In the genomic region with DNA sequence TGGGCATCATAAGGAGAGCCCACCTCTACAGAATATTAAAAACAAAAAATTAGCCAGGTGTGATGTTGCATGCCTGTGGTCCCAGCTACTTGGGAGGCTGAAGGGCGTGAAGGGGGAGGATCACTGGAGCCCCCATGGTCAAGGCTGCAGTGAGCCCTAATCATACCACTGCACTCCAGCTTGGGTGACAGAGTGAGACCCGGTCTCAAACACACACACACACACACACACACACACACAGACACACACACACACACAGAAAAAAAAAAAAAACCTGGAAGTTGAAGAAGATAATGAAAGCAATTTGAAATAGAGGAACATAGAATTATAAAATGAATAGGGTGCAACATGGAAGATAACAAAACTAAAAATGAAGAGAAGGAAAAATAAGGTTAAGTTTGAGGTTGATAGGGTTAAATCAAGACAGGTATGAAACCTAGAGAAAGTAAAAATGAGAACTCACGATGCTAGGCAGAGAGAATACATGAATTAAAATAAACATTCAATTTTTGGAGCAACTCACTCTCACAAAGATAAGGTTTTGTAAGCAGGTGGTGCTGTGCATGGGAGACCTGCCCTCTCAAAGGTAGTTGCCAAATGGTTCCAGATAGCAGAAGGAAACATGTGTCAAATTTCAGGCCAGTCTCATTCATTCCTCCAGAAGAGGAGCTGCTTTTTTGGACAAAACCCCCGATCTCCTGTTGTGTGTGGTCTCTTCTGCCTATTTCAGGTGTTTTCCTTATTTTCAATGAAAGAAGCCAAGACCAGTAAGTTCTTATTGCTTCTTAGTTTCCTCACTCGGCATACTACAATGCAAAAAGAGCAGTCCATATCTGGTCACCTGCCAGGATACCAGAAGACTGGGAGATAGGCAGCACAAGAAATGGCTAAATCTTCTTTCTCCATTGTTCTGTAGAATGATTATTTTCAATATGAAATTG, we compare ENCODE assay signal across 1 cellular context.
TF ChIP-seq lines count a peak whose summit lies in the region.

No MANE protein-coding gene starts in this region.

TF ChIP-seq in K562, 482 proteins besides CTCF, POLR2A, EP300 and RAD21 (continued from another document and continues in another):
- TF ChIP-seq ZNF12 (CRISPR knock-in tag; IDR thresholded peaks at IDR 0.05): no peak
- no peak for TF ChIP-seq HEY1 (CRISPR knock-in tag; IDR thresholded peaks at IDR 0.05; ENCODE audit: borderline replicate concordance)
- TF ChIP-seq TRIM24 (IDR thresholded peaks at IDR 0.05): 0 out of 4 replicates have a peak, but pooled peaks have one; percentile 14 to 44
- no peak for TF ChIP-seq DACH1 (IDR thresholded peaks at IDR 0.05; ENCODE audit: partially characterized antibody)
- TF ChIP-seq FUS (optimal IDR thresholded peaks at IDR 0.05; ENCODE audit: low read depth, low read length): no peak
- TF ChIP-seq ZNF133 (CRISPR knock-in tag; IDR thresholded peaks at IDR 0.05): no peak
- TF ChIP-seq FOXA1 (IDR thresholded peaks at IDR 0.05; ENCODE audit: borderline replicate concordance): no peak
- no peak for TF ChIP-seq ATF2 (CRISPR knock-in tag; IDR thresholded peaks at IDR 0.05)
- peak; percentile 2; the same call in 1 of the 2 replicates for TF ChIP-seq KAT7 (CRISPR knock-in tag; IDR thresholded peaks at IDR 0.05; ENCODE audit: borderline replicate concordance)
- TF ChIP-seq, protein P1, sequence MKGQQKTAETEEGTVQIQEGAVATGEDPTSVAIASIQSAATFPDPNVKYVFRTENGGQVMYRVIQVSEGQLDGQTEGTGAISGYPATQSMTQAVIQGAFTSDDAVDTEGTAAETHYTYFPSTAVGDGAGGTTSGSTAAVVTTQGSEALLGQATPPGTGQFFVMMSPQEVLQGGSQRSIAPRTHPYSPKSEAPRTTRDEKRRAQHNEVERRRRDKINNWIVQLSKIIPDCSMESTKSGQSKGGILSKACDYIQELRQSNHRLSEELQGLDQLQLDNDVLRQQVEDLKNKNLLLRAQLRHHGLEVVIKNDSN (CRISPR knock-in tag; IDR thresholded peaks at IDR 0.05): no peak
- TF ChIP-seq ARNT (IDR thresholded peaks at IDR 0.05): no peak
- TF ChIP-seq CBFA2T2 (conservative IDR thresholded peaks at IDR 0.05): no peak; the same call in 1 of the 2 replicates
- no peak for TF ChIP-seq OTX1 (CRISPR knock-in tag; IDR thresholded peaks at IDR 0.05)
- no peak for TF ChIP-seq MITF (IDR thresholded peaks at IDR 0.05)
- peak; percentile 9; the same call in 1 of the 2 replicates for TF ChIP-seq STAT5A (IDR thresholded peaks at IDR 0.05; ENCODE audit: borderline replicate concordance, low read length)
- TF ChIP-seq, protein P2, sequence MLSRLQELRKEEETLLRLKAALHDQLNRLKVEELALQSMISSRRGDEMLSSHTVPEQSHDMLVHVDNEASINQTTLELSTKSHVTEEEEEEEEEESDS (CRISPR knock-in tag; IDR thresholded peaks at IDR 0.05): no peak
- TF ChIP-seq, protein P3, sequence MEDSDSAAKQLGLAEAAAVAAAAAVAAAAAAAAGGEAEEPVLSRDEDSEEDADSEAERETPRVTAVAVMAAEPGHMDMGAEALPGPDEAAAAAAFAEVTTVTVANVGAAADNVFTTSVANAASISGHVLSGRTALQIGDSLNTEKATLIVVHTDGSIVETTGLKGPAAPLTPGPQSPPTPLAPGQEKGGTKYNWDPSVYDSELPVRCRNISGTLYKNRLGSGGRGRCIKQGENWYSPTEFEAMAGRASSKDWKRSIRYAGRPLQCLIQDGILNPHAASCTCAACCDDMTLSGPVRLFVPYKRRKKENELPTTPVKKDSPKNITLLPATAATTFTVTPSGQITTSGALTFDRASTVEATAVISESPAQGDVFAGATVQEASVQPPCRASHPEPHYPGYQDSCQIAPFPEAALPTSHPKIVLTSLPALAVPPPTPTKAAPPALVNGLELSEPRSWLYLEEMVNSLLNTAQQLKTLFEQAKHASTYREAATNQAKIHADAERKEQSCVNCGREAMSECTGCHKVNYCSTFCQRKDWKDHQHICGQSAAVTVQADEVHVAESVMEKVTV (CRISPR knock-in tag; IDR thresholded peaks at IDR 0.05): no peak
- TF ChIP-seq ZNF644 (tag; IDR thresholded peaks at IDR 0.05; ENCODE audit: low read depth): no peak
- TF ChIP-seq ZNF655 (CRISPR knock-in tag; IDR thresholded peaks at IDR 0.05): no peak
- TF ChIP-seq KLF6 (CRISPR knock-in tag; IDR thresholded peaks at IDR 0.05; ENCODE audit: borderline replicate concordance): no peak
- no peak for TF ChIP-seq PYGO2 (tag; IDR thresholded peaks at IDR 0.05)
- no peak for TF ChIP-seq POLR2AphosphoS2 (IDR thresholded peaks at IDR 0.05; ENCODE audit: low read length)
- TF ChIP-seq CGGBP1 (CRISPR knock-in tag; IDR thresholded peaks at IDR 0.05): no peak
- TF ChIP-seq ZNF224 (CRISPR knock-in tag; IDR thresholded peaks at IDR 0.05): no peak
- TF ChIP-seq BRD9 (IDR thresholded peaks at IDR 0.05; ENCODE audit: low read depth, partially characterized antibody): peak; percentile 65
- TF ChIP-seq CC2D1A (IDR thresholded peaks at IDR 0.05): no peak
- no peak for TF ChIP-seq EHMT2 (IDR thresholded peaks at IDR 0.05)
- no peak for TF ChIP-seq ZNF778 (CRISPR knock-in tag; IDR thresholded peaks at IDR 0.05)
- TF ChIP-seq JUND (IDR thresholded peaks at IDR 0.05; ENCODE audit: borderline replicate concordance, low read depth, low read length): no peak
- TF ChIP-seq JUND (tag; IDR thresholded peaks at IDR 0.05; ENCODE audit: borderline replicate concordance, low read depth, low read length): no peak
- TF ChIP-seq RBM39 (optimal IDR thresholded peaks at IDR 0.05; ENCODE audit: low read depth, low read length): no peak
- TF ChIP-seq BDP1 (IDR thresholded peaks at IDR 0.05; ENCODE audit: insufficient read depth, insufficient read length): no peak
- peak; percentile 8; the same call in 1 of the 2 replicates for TF ChIP-seq TCF3 (CRISPR knock-in tag; IDR thresholded peaks at IDR 0.05)
- no peak for TF ChIP-seq ZNF41 (CRISPR knock-in tag; conservative IDR thresholded peaks at IDR 0.05)
- TF ChIP-seq CHD1 (IDR thresholded peaks at IDR 0.05; ENCODE audit: low read length): peak; percentile 31
- no peak for TF ChIP-seq ZBED1 (IDR thresholded peaks at IDR 0.05)
- no peak for TF ChIP-seq KLF10 (CRISPR knock-in tag; IDR thresholded peaks at IDR 0.05)
- TF ChIP-seq XRCC3 (IDR thresholded peaks at IDR 0.05): no peak
- no peak for TF ChIP-seq ZNF184 (CRISPR knock-in tag; IDR thresholded peaks at IDR 0.05)
- TF ChIP-seq ZNF77 (CRISPR knock-in tag; IDR thresholded peaks at IDR 0.05): no peak
- TF ChIP-seq CBFA2T3 (IDR thresholded peaks at IDR 0.05): peak; percentile 62
- TF ChIP-seq ZNF121 (CRISPR knock-in tag; conservative IDR thresholded peaks at IDR 0.05): no peak
- no peak for TF ChIP-seq MCM2 (IDR thresholded peaks at IDR 0.05; ENCODE audit: low read depth)
- TF ChIP-seq RBM25 (IDR thresholded peaks at IDR 0.05; ENCODE audit: low read depth, low read length, severe bottlenecking): no peak
- TF ChIP-seq SAP30 (IDR thresholded peaks at IDR 0.05; ENCODE audit: borderline replicate concordance, insufficient read depth, low read depth, low read length, poor library complexity, severe bottlenecking): no peak
- TF ChIP-seq, protein P4, sequence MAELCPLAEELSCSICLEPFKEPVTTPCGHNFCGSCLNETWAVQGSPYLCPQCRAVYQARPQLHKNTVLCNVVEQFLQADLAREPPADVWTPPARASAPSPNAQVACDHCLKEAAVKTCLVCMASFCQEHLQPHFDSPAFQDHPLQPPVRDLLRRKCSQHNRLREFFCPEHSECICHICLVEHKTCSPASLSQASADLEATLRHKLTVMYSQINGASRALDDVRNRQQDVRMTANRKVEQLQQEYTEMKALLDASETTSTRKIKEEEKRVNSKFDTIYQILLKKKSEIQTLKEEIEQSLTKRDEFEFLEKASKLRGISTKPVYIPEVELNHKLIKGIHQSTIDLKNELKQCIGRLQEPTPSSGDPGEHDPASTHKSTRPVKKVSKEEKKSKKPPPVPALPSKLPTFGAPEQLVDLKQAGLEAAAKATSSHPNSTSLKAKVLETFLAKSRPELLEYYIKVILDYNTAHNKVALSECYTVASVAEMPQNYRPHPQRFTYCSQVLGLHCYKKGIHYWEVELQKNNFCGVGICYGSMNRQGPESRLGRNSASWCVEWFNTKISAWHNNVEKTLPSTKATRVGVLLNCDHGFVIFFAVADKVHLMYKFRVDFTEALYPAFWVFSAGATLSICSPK (IDR thresholded peaks at IDR 0.05; ENCODE audit: borderline replicate concordance): no peak
- TF ChIP-seq ZNF134 (CRISPR knock-in tag; conservative IDR thresholded peaks at IDR 0.05): no peak
- no peak for TF ChIP-seq ZSCAN32 (CRISPR knock-in tag; IDR thresholded peaks at IDR 0.05)
- no peak for TF ChIP-seq ZNF263 (CRISPR knock-in tag; IDR thresholded peaks at IDR 0.05; ENCODE audit: borderline replicate concordance)
- TF ChIP-seq, protein P5, sequence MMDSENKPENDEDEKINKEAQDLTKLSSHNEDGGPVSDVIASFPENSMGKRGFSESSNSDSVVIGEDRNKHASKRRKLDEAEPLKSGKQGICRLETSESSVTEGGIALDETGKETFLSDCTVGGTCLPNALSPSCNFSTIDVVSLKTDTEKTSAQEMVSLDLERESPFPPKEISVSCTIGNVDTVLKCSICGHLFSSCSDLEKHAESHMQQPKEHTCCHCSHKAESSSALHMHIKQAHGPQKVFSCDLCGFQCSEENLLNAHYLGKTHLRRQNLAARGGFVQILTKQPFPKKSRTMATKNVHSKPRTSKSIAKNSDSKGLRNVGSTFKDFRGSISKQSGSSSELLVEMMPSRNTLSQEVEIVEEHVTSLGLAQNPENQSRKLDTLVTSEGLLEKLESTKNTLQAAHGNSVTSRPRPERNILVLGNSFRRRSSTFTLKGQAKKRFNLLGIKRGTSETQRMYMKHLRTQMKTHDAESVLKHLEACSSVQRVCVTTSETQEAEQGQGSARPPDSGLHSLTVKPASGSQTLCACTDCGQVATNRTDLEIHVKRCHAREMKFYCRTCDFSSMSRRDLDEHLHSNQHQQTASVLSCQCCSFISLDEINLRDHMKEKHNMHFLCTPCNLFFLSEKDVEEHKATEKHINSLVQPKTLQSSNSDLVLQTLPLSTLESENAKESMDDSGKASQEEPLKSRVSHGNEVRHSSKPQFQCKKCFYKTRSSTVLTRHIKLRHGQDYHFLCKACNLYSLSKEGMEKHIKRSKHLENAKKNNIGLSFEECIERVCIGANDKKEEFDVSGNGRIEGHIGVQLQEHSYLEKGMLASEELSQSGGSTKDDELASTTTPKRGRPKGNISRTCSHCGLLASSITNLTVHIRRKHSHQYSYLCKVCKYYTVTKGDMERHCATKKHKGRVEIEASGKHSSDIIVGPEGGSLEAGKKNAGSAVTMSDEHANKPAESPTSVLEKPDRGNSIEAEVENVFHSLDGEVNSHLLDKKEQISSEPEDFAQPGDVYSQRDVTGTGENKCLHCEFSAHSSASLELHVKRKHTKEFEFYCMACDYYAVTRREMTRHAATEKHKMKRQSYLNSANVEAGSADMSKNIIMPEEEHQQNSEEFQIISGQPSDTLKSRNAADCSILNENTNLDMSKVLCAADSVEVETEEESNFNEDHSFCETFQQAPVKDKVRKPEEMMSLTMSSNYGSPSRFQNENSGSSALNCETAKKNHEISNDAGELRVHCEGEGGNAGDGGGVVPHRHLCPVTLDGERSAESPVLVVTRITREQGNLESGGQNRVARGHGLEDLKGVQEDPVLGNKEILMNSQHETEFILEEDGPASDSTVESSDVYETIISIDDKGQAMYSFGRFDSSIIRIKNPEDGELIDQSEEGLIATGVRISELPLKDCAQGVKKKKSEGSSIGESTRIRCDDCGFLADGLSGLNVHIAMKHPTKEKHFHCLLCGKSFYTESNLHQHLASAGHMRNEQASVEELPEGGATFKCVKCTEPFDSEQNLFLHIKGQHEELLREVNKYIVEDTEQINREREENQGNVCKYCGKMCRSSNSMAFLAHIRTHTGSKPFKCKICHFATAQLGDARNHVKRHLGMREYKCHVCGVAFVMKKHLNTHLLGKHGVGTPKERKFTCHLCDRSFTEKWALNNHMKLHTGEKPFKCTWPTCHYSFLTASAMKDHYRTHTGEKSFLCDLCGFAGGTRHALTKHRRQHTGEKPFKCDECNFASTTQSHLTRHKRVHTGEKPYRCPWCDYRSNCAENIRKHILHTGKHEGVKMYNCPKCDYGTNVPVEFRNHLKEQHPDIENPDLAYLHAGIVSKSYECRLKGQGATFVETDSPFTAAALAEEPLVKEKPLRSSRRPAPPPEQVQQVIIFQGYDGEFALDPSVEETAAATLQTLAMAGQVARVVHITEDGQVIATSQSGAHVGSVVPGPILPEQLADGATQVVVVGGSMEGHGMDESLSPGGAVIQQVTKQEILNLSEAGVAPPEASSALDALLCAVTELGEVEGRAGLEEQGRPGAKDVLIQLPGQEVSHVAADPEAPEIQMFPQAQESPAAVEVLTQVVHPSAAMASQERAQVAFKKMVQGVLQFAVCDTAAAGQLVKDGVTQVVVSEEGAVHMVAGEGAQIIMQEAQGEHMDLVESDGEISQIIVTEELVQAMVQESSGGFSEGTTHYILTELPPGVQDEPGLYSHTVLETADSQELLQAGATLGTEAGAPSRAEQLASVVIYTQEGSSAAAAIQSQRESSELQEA (IDR thresholded peaks at IDR 0.05; ENCODE audit: low read depth): no peak
